Comparison of ENCODE assay signal across 8 cellular contexts in the genomic region with DNA sequence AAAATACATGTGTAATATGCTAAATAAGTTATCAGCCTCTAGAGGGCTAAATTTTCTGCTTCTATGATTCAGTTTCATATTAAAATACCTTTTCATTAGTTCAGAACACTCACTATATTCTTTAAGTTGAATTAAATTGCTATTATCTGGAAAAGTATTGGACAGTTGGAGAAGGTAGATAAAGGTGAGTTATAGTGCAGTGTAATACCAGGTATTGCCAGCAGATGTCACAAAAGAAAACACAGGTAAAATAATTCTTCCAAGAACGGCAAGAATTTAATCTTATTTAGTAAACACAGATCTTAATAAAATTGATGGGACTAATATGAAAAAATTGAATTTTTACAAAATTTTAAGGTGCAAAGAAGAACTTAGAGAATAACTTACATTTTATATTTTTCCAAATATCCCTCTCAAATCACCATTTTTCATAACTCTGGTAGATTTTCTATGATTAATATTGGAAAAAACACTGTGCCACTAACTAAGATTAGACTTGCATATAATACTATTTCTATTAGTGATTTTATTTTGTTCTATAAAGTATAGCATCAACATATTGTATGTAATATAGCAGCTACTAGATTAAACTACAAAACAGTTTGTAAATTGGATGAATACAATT. TPM values are rescaled to one million over a fixed set of nuclear protein-coding genes. Genes with fewer than 3 reads are reported as not detected.
DNase-seq lines count a peak whose midpoint lies in the region; ATAC-seq, FAIRE-seq and TF ChIP-seq lines count a peak whose summit lies in the region.

No MANE protein-coding gene starts in this region.

- H3K4me3 ChIP-seq in gastroesophageal sphincter = no peak overlapping the region
- no peak overlapping the region for H3K4me3 ChIP-seq in neuronal stem cell (ENCODE audit: low read length in 2 of 2)

- peak; percentile 11 to 66 (median 52) for TF ChIP-seq CTCF in gastroesophageal sphincter (IDR thresholded peaks at IDR 0.05)

- no peak overlapping the region for H2BK5ac ChIP-seq in neuronal stem cell (ENCODE audit: low read length)

- no peak overlapping the region for H3K9ac ChIP-seq in neuronal stem cell (ENCODE audit: low read depth, low read length, poor library complexity)

- TF ChIP-seq POLR2A in gastroesophageal sphincter (IDR thresholded peaks at IDR 0.05) = no peak

- WGBS in gastroesophageal sphincter (ENCODE audit: low coverage in 1 of 2), 2 donors = 3 to 17% methylated on average over 1 of the region's 1 CpG
- WGBS in neuronal stem cell (ENCODE audit: extremely low coverage in 2 of 2, insufficient read length in 2 of 2, insufficient replicate concordance in 1 of 2), 2 donors = no CpG with 5 or more reads among the region's 1 CpG

- no peak overlapping the region for H2AK5ac ChIP-seq in neuronal stem cell (ENCODE audit: low read depth, low read length)

- ATAC-seq in GM18502 (IDR thresholded peaks at IDR 0.05; ENCODE audit: poor library complexity, unreplicated experiment) = peak; percentile 44
- ATAC-seq in gastroesophageal sphincter = no peak

- no peaks in the 10 kb centered on the region for H3K79me1 ChIP-seq in neuronal stem cell (ENCODE audit: low read depth, low read length)

- H3K27me3 ChIP-seq in gastroesophageal sphincter = peaks cover 36% of the 10 kb centered on the region
- no peaks in the 10 kb centered on the region for H3K27me3 ChIP-seq in neuronal stem cell (ENCODE audit: control insufficient read depth in 3 of 3, insufficient read depth in 3 of 3, low read depth in 1 of 3, low read length in 3 of 3)

- no peak overlapping the region for H3K14ac ChIP-seq in neuronal stem cell (ENCODE audit: low read length)

- no peak overlapping the region for H4K91ac ChIP-seq in neuronal stem cell (ENCODE audit: low read depth, low read length, poor library complexity)

- H3K4ac ChIP-seq in neuronal stem cell (ENCODE audit: low read length) = no peak overlapping the region

- H3K9me3 ChIP-seq in gastroesophageal sphincter = peaks cover 0 to 10% (median 0%) of the 10 kb centered on the region in 3 donors
- H3K9me3 ChIP-seq in neuronal stem cell (replicated peaks in 1 of 2; ENCODE audit: control insufficient read depth in 2 of 2, insufficient read depth in 1 of 2, low read depth in 1 of 2, low read length in 2 of 2) = no peaks in the 10 kb centered on the region

- H3K23ac ChIP-seq in neuronal stem cell (ENCODE audit: low read depth, low read length, poor library complexity) = no peak overlapping the region

- peak; percentile 66 for FAIRE-seq in RCC 7860 (lab: Jason Lieb, UNC)

- no peak overlapping the region for H3K4me2 ChIP-seq in neuronal stem cell (ENCODE audit: insufficient read depth, low read length, poor library complexity, severe bottlenecking)

- H2BK15ac ChIP-seq in neuronal stem cell (ENCODE audit: low read length) = no peak overlapping the region

- H3K36me3 ChIP-seq in gastroesophageal sphincter = no peaks in the 10 kb centered on the region
- no peaks in the 10 kb centered on the region for H3K36me3 ChIP-seq in neuronal stem cell (replicated peaks in 1 of 2; ENCODE audit: control insufficient read depth in 2 of 2, insufficient read depth in 2 of 2, low read length in 2 of 2)

- H4K8ac ChIP-seq in neuronal stem cell (ENCODE audit: low read depth, low read length) = no peak overlapping the region

- no peak for TF ChIP-seq EP300 in gastroesophageal sphincter (IDR thresholded peaks at IDR 0.05)

- no peak overlapping the region for H2AFZ ChIP-seq in neuronal stem cell (ENCODE audit: low read length)

- H3K4me1 ChIP-seq in gastroesophageal sphincter = no peaks in the 10 kb centered on the region
- peaks cover 5 to 12% of the 10 kb centered on the region in 2 donors for H3K4me1 ChIP-seq in neuronal stem cell (ENCODE audit: control insufficient read depth in 2 of 2, insufficient read depth in 1 of 2, low read depth in 1 of 2, low read length in 2 of 2)

- DNase-seq in A172 (ENCODE audit: low spot score) = peak; percentile 9
- peak; percentile 9 for DNase-seq in RCC 7860 (ENCODE audit: low spot score)
- no peak for DNase-seq in neuronal stem cell (ENCODE audit: low spot score)
- DNase-seq in activated CD4-positive, alpha-beta T cell treated with anti-CD3 and anti-CD28 coated beads, Interleukin-2, amount 50 U/mL, for 1 hour = no peak
- no peak for DNase-seq in stimulated activated naive CD4-positive, alpha-beta T cell (lab: John Stamatoyannopoulos, UW)
- DNase-seq in putamen (ENCODE audit: low spot score) = no peak

- H2BK120ac ChIP-seq in neuronal stem cell (ENCODE audit: low read depth, low read length) = no peak overlapping the region

- H2BK12ac ChIP-seq in neuronal stem cell (ENCODE audit: low read length) = no peak overlapping the region

- no peak overlapping the region for H3K18ac ChIP-seq in neuronal stem cell (ENCODE audit: low read length)

- H3K27ac ChIP-seq in gastroesophageal sphincter = no peak overlapping the region
- H3K27ac ChIP-seq in neuronal stem cell (replicated peaks; ENCODE audit: low read length) = no peak overlapping the region

RNA-seq across cellular contexts. Expression of a gene that starts 1.7 kb away (rescaled TPM):
- 0.05 TPM in 1 of 2 replicates, not detected in the other for total RNA-seq in A172 (2014; rRNA removed; shearing (Covaris generic))
- 1 to 10 TPM; 1.5 to 2.8 (median 1.7) TPM for total RNA-seq in gastroesophageal sphincter
- 12.2 TPM for polyA plus RNA-seq in neuronal stem cell (2013, experiment 1 of 2)
- polyA plus RNA-seq in neuronal stem cell (2013, experiment 2 of 2) = 12.2 TPM

Comparison
In these comparisons a context has a peak if more than half of its experiments do, and no peak if none do; other contexts are left out.
1. DNase-seq: peak in A172 (single experiment) and RCC 7860 (single experiment); none in neuronal stem cell (single experiment), activated CD4-positive, alpha-beta T cell treated with anti-CD3 and anti-CD28 coated beads, Interleukin-2, amount 50 U/mL, for 1 hour (single experiment), stimulated activated naive CD4-positive, alpha-beta T cell (0 of 6) and putamen (single experiment).